Comparison of ENCODE assay signal across 9 cellular contexts in the genomic region with DNA sequence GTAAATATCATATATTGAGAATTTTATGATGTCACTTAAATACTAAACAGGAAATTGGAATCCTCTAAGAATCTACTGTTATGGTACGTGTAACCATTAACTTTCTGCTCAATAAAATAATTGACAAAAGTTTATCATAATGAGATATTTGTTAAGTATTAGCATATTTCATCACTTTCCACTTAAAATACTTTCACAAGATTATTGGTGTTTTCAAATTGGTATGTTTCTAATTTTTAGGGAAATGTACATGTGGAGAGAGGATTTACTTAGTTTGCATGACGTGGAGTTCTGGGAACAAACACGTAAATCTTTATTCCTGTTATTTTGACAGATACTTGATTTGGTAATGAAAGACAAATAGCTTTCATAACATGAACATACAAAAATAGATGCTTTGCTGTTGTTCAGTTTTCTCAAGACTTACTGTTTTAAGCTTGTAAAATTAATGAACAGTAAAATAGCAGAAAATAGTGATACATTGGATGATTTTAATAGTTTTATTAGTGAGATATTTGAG. TPM values are rescaled to one million over a fixed set of nuclear protein-coding genes. Genes with fewer than 3 reads are reported as not detected.
DNase-seq lines count a peak whose midpoint lies in the region; ATAC-seq and TF ChIP-seq lines count a peak whose summit lies in the region.
"Had no signal": no experiment of that assay in that cellular context is flagged by ENCODE, and none has a peak within 500 bp of the region (broad histone marks: within the 10 kb centered on the region; RNA-seq: fewer than 3 reads in every experiment).

No MANE protein-coding gene starts in this region.

- CTCF ChIA-PET in CD8-positive, alpha-beta memory T cell (lab: Charles Lee): no interaction called here
- CTCF ChIA-PET in RWPE1 (lab: Yijun Ruan, JAX): interaction anchor here (0.7 kb wide), 1 partner anchor 159 kb away, joined by 3 read pairs; no protein-coding TSS in a partner anchor

- peaks cover 62 to 77% (median 72%) of the 10 kb centered on the region in 3 donors for H3K4me1 Mint-ChIP-seq in CD8-positive, alpha-beta memory T cell
- H3K4me1 Mint-ChIP-seq in effector memory CD8-positive, alpha-beta T cell (ENCODE audit: low read depth in 2 of 2): peaks cover 27 to 51% of the 10 kb centered on the region in 2 donors
- peaks cover 35% of the 10 kb centered on the region for H3K4me1 Mint-ChIP-seq in neural progenitor cell

- H3K79me2 ChIP-seq in neural progenitor cell (ENCODE audit: low read depth): peaks cover 97% of the 10 kb centered on the region

- no peak for DNase-seq in CD8-positive, alpha-beta memory T cell
- DNase-seq in NT2/D1 (ENCODE audit: low read depth, low spot score) (no peak), neural progenitor cell (ENCODE audit: low spot score) (no peak), posterior cingulate gyrus (no peak), RWPE1 (ENCODE audit: low spot score) (no peak), NAMALWA (ENCODE audit: low spot score) (no peak)
- DNase-seq in effector memory CD8-positive, alpha-beta T cell: no peak
- DNase-seq: NCI-H146 had no signal

- no peak overlapping the region for H2AFZ ChIP-seq in neural progenitor cell (replicated peaks)

- peaks cover 36% of the 10 kb centered on the region for H3F3A ChIP-seq in neural progenitor cell (ENCODE audit: low read depth)

- POLR2A ChIA-PET in CD8-positive, alpha-beta memory T cell (lab: Charles Lee): interaction anchor here (1.0 kb wide), 1 partner anchor 16 kb away, joined by 3 read pairs; no protein-coding TSS in a partner anchor
- POLR2A ChIA-PET in RWPE1 (lab: Yijun Ruan, JAX; ENCODE audit: low non-redundant PET): no interaction called here

- peaks cover 51% of the 10 kb centered on the region for H3K4me1 ChIP-seq in CD8-positive, alpha-beta memory T cell (ENCODE audit: insufficient read depth, low read length)
- H3K4me1 ChIP-seq in NT2/D1 (ENCODE audit: insufficient read depth, insufficient read length) (no peaks in the 10 kb centered on the region), neural progenitor cell (peaks cover 19% of the 10 kb centered on the region)

- H3K27me3 ChIP-seq in CD8-positive, alpha-beta memory T cell (ENCODE audit: insufficient read depth, low read length, poor library complexity, severe bottlenecking): no peaks in the 10 kb centered on the region
- H3K27me3 ChIP-seq in NT2/D1 (ENCODE audit: insufficient read depth, insufficient read length) (no peaks in the 10 kb centered on the region), neural progenitor cell (no peaks in the 10 kb centered on the region)

- H3K4me3 Mint-ChIP-seq in CD8-positive, alpha-beta memory T cell: peak overlapping the region; percentile 45 to 94 (median 93)
- H3K4me3 Mint-ChIP-seq in effector memory CD8-positive, alpha-beta T cell: peak overlapping the region; percentile 73 to 89
- peak overlapping the region; percentile 85 for H3K4me3 Mint-ChIP-seq in neural progenitor cell

- peaks cover 0 to 2% of the 10 kb centered on the region in 2 donors for H3K27me3 Mint-ChIP-seq in CD8-positive, alpha-beta memory T cell
- H3K27me3 Mint-ChIP-seq in effector memory CD8-positive, alpha-beta T cell: no peaks in the 10 kb centered on the region
- H3K27me3 Mint-ChIP-seq in neural progenitor cell (ENCODE audit: insufficient read depth, low read depth): no peaks in the 10 kb centered on the region

- ATAC-seq in effector memory CD8-positive, alpha-beta T cell (replicated peaks): no peak
- no peak for ATAC-seq in HG02623 (IDR thresholded peaks at IDR 0.05; ENCODE audit: unreplicated experiment)

- peaks cover 5% of the 10 kb centered on the region for H3K36me3 ChIP-seq in CD8-positive, alpha-beta memory T cell (ENCODE audit: insufficient read depth, low read length)
- H3K36me3 ChIP-seq in NT2/D1 (ENCODE audit: insufficient read depth, insufficient read length, low read length) (peaks cover 61% of the 10 kb centered on the region), neural progenitor cell (peaks cover 17% of the 10 kb centered on the region)

- H3K9me3 ChIP-seq in CD8-positive, alpha-beta memory T cell (ENCODE audit: low read length): no peaks in the 10 kb centered on the region
- H3K9me3 ChIP-seq in NT2/D1 (ENCODE audit: insufficient read depth, low read length) (no peaks in the 10 kb centered on the region), neural progenitor cell (ENCODE audit: low read depth) (no peaks in the 10 kb centered on the region)

- H3K27ac Mint-ChIP-seq in CD8-positive, alpha-beta memory T cell: peak overlapping the region; percentile 97 to 99 (median 98)
- peak overlapping the region; percentile 91 to 99 for H3K27ac Mint-ChIP-seq in effector memory CD8-positive, alpha-beta T cell
- H3K27ac Mint-ChIP-seq in neural progenitor cell: no peak overlapping the region

- no peaks in the 10 kb centered on the region for H3K9me3 Mint-ChIP-seq in CD8-positive, alpha-beta memory T cell
- no peaks in the 10 kb centered on the region for H3K9me3 Mint-ChIP-seq in effector memory CD8-positive, alpha-beta T cell
- H3K9me3 Mint-ChIP-seq in neural progenitor cell: no peaks in the 10 kb centered on the region

- H3K9ac ChIP-seq in NT2/D1 (ENCODE audit: insufficient read length, low read depth): peak overlapping the region; percentile 97
- H3K9ac ChIP-seq in neural progenitor cell: peak overlapping the region; percentile 93

- H4K20me1 ChIP-seq in neural progenitor cell (ENCODE audit: low read depth): peaks cover 61% of the 10 kb centered on the region

- intact Hi-C loops in posterior cingulate gyrus (cut with DNase I): no loop called here

- H3K4me2 ChIP-seq in neural progenitor cell: peak overlapping the region; percentile 89

- peak overlapping the region; percentile 98 for H3K27ac ChIP-seq in CD8-positive, alpha-beta memory T cell (ENCODE audit: low read depth, low read length)
- H3K27ac ChIP-seq in neural progenitor cell (no peak overlapping the region), RWPE1 (no peak overlapping the region)

- no peak for TF ChIP-seq CTCF in neural progenitor cell (IDR thresholded peaks at IDR 0.05)
- TF ChIP-seq CTCF in RWPE1 (conservative IDR thresholded peaks at IDR 0.05; ENCODE audit: low read depth): no peak

- H3K36me3 Mint-ChIP-seq in CD8-positive, alpha-beta memory T cell: peaks cover 0 to 55% (median 9%) of the 10 kb centered on the region in 3 donors
- H3K36me3 Mint-ChIP-seq in effector memory CD8-positive, alpha-beta T cell (ENCODE audit: insufficient read depth): peaks cover 51% of the 10 kb centered on the region
- H3K36me3 Mint-ChIP-seq in neural progenitor cell: peaks cover 7% of the 10 kb centered on the region

- no peak overlapping the region for H3K4me3 ChIP-seq in CD8-positive, alpha-beta memory T cell (ENCODE audit: low read length)
- H3K4me3 ChIP-seq in NT2/D1 (ENCODE audit: insufficient read length, low read depth) (peak overlapping the region; percentile 88), neural progenitor cell (peak overlapping the region; percentile 76)

RNA-seq across cellular contexts. Expression of a gene that starts 1.6 kb away (rescaled TPM):
- 100 to 1,000 TPM; 160 TPM for total RNA-seq in CD8-positive, alpha-beta memory T cell
- 104 TPM for polyA plus RNA-seq in CD8-positive, alpha-beta memory T cell
- total RNA-seq in neural progenitor cell (ENCODE audit: low replicate concordance): 251 and 281 TPM in 2 replicates

RNA-seq across cellular contexts. Expression of a gene that starts 17.4 kb away (rescaled TPM):
- total RNA-seq in CD8-positive, alpha-beta memory T cell: 10 to 100 TPM; 20.9 to 23.1 TPM
- 7.5 TPM for polyA plus RNA-seq in CD8-positive, alpha-beta memory T cell
- 48.6 and 88.1 TPM in 2 replicates for total RNA-seq in neural progenitor cell (ENCODE audit: low replicate concordance)
